In the genomic region with DNA sequence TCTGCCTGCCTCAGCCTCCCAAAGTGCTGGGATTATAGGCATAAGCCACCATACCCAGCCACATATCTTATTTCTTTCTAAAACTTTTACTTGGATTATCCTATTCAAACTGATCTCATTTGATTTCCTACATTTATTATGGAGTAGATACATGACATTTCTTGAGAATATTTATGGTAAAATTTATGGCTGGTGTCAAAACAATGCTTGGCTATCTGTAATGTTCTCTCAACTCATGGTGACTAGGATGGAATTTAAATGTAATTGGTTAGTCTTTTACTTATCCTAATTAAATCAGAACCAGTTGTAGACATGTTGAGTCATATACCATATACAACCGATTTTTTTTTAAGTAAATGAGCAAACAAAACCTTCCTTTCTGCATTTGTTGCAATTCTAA, we compare ENCODE assay signal across 33 cellular contexts.
"Had no signal": no experiment of that assay in that cellular context is flagged by ENCODE, and none has a peak within 500 bp of the region (broad histone marks: within the 10 kb centered on the region; RNA-seq: fewer than 3 reads in every experiment).

No MANE protein-coding gene starts in this region.

- DNase-seq: activated B cell treated with CpG ODN at 0.5 μM for 24 hours; activated CD4-positive, alpha-beta memory T cell treated with anti-CD3 and anti-CD28 coated beads for 36 hours; activated CD4-positive, alpha-beta T cell treated with anti-CD3 and anti-CD28 coated beads for 4 hours; activated CD4-positive, alpha-beta T cell treated with anti-CD3 and anti-CD28 coated beads, Interleukin-2, amount 50 U/mL, for 1 hour; activated CD4-positive, CD25-positive, alpha-beta regulatory T cell treated with anti-CD3 and anti-CD28 coated beads, Interleukin-2, amount 50 U/mL, for 72 hours; activated CD8-positive, alpha-beta memory T cell treated with anti-CD3 and anti-CD28 coated beads, Interleukin-2, amount 50 U/mL, for 4 hours; activated effector memory CD4-positive, alpha-beta T cell treated with anti-CD3 and anti-CD28 coated beads, Interleukin-2, amount 50 U/mL, for 16 hours; activated naive CD4-positive, alpha-beta T cell; activated naive CD4-positive, alpha-beta T cell treated with anti-CD3 and anti-CD28 coated beads, Interleukin-2, amount 50 U/mL, for 16 hours; activated T-cell treated with anti-CD3 and anti-CD28 coated beads, Interleukin-2, amount 50 U/mL, for 72 hours; anterior cingulate cortex; caudate nucleus; cerebellar nuclear complex; Karpas-422; MG63; NCI-H1092; NCI-H1436 treated with DMSO at 0.1 percent for 48 hours; NCI-H1694 treated with DMSO at 0.1 percent for 48 hours; NCI-H2029; NCI-H2107; NCI-H2171; NCI-H510A; NCI-H526; NCI-H748 treated with DMSO at 0.1 percent for 48 hours; SHP77 treated with DMSO at 0.1 percent for 48 hours; SW 1271; T-helper 1 cell; T-helper 2 cell; T-helper 9 cell had no signal

- H3K27me3 Mint-ChIP-seq: activated B cell treated with CpG ODN at 0.5 μM for 24 hours; activated CD4-positive, alpha-beta memory T cell treated with anti-CD3 and anti-CD28 coated beads for 36 hours; activated T-helper 17 cell treated with anti-CD3 and anti-CD28 coated beads, Interleukin-2, amount 50 U/mL, for 72 hours had no signal

- H3K9me3 Mint-ChIP-seq: activated B cell treated with CpG ODN at 0.5 μM for 24 hours; activated CD4-positive, alpha-beta memory T cell treated with anti-CD3 and anti-CD28 coated beads for 36 hours; activated T-cell treated with anti-CD3 and anti-CD28 coated beads, Interleukin-2, amount 50 U/mL, for 72 hours; activated T-helper 17 cell treated with anti-CD3 and anti-CD28 coated beads, Interleukin-2, amount 50 U/mL, for 72 hours had no signal

- H3K4me3 ChIP-seq: MG63, SJSA1 had no signal

- H3K4me3 Mint-ChIP-seq: activated B cell treated with CpG ODN at 0.5 μM for 24 hours; activated CD4-positive, alpha-beta memory T cell treated with anti-CD3 and anti-CD28 coated beads for 36 hours; activated T-cell treated with anti-CD3 and anti-CD28 coated beads, Interleukin-2, amount 50 U/mL, for 72 hours; activated T-helper 17 cell treated with anti-CD3 and anti-CD28 coated beads, Interleukin-2, amount 50 U/mL, for 72 hours had no signal

- H3K27me3 ChIP-seq: MG63, SJSA1 had no signal

- H3K27ac ChIP-seq: SJSA1, VCaP had no signal

- H3K9me3 ChIP-seq: MG63, SJSA1 had no signal

- H3K4me1 Mint-ChIP-seq: activated T-helper 17 cell treated with anti-CD3 and anti-CD28 coated beads, Interleukin-2, amount 50 U/mL, for 72 hours had no signal

- H3K27ac Mint-ChIP-seq: activated B cell treated with CpG ODN at 0.5 μM for 24 hours; activated CD4-positive, alpha-beta memory T cell treated with anti-CD3 and anti-CD28 coated beads for 36 hours; activated T-cell treated with anti-CD3 and anti-CD28 coated beads, Interleukin-2, amount 50 U/mL, for 72 hours; activated T-helper 17 cell treated with anti-CD3 and anti-CD28 coated beads, Interleukin-2, amount 50 U/mL, for 72 hours; brain had no signal

- ATAC-seq: activated T-cell treated with anti-CD3 and anti-CD28 coated beads, Interleukin-2, amount 50 U/mL, for 72 hours; activated T-helper 17 cell treated with anti-CD3 and anti-CD28 coated beads, Interleukin-2, amount 50 U/mL, for 72 hours had no signal
